In the genomic region with DNA sequence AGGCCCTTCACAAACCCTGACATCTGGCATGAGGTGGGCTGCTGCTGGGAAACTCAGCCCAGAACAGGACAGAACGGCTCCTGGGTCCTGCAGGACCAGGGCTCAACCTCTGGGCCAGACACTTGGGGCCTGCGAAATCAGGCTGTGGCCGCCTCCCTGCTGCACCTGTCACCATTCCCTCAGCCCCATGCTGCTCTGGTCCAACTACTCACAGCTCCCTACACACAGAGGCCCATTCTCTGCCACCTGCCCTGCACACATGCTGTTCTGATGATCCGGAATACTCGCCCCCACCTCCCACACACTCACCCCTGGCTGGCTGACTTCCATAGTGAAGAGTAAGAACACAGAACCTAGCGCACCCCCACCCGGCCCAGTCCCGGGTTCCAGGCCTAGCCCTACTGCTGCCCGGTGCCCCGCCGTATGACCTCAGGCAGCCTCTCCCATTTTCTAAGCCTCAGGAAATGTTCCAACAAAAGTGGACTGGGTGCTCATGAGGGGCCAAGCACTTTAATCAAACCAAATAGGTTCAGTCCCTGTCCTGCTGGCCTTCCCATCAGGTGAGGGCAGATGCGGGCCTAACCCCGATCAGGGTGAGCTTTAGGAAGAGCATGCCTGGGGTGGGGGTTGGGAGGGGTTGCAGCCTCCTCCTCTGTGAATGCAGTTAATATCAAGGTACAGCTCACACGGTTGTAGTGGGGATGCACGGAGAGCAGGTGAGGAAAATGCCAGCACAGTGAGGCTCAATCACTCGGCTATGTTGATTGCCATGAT, we compare ENCODE assay signal across 13 cellular contexts. TPM values are rescaled to one million over a fixed set of nuclear protein-coding genes. Genes with fewer than 3 reads are reported as not detected.
DNase-seq lines count a peak whose midpoint lies in the region; ATAC-seq, FAIRE-seq and TF ChIP-seq lines count a peak whose summit lies in the region.
"Had no signal": no experiment of that assay in that cellular context is flagged by ENCODE, and none has a peak within 500 bp of the region (broad histone marks: within the 10 kb centered on the region; RNA-seq: fewer than 3 reads in every experiment).

No MANE protein-coding gene starts in this region.

- H3K36me3 Mint-ChIP-seq in CD4-positive, alpha-beta memory T cell, result peaks cover 9 to 23% of the 10 kb centered on the region in 2 donors

- H3K36me3 ChIP-seq in CD4-positive, alpha-beta memory T cell (ENCODE audit: insufficient read depth, low read length), result peaks cover 10% of the 10 kb centered on the region
- H3K36me3 ChIP-seq in endothelial cell of umbilical vein (ENCODE audit: control insufficient read depth in 2 of 2, extremely low read depth in 1 of 2, insufficient read depth in 2 of 2, low read length in 2 of 2), result peaks cover 0 to 6% of the 10 kb centered on the region in 2 experiments
- peaks cover 0 to 13% (median 0%) of the 10 kb centered on the region in 4 donors for H3K36me3 ChIP-seq in sigmoid colon

- no peaks in the 10 kb centered on the region for H3K9me1 ChIP-seq in endothelial cell of umbilical vein (replicated peaks; ENCODE audit: control insufficient read depth, extremely low read depth, insufficient read depth, low read length)

- no peak overlapping the region for H2AFZ ChIP-seq in endothelial cell of umbilical vein (ENCODE audit: low read depth, low read length)

- H3K4me1 ChIP-seq in CD4-positive, alpha-beta memory T cell (ENCODE audit: insufficient read depth, low read length), result peaks cover 83% of the 10 kb centered on the region
- H3K4me1 ChIP-seq in endothelial cell of umbilical vein (ENCODE audit: control insufficient read depth, extremely low read depth, insufficient read depth, low read length) (peaks cover 71% of the 10 kb centered on the region), sigmoid colon (peaks cover 0 to 91% (median 68%) of the 10 kb centered on the region in 4 donors)

- peak overlapping the region; percentile 66 to 98 (median 85) for H3K27ac Mint-ChIP-seq in CD4-positive, alpha-beta memory T cell

- no peaks in the 10 kb centered on the region for H3K9me3 ChIP-seq in CD4-positive, alpha-beta memory T cell (ENCODE audit: control insufficient read depth in 1 of 2, low read length in 2 of 2)
- H3K9me3 ChIP-seq in endothelial cell of umbilical vein (replicated peaks; ENCODE audit: control insufficient read depth, insufficient read depth, low read length), result no peaks in the 10 kb centered on the region
- no peaks in the 10 kb centered on the region for H3K9me3 ChIP-seq in sigmoid colon
- H3K9me3 ChIP-seq: testis had no signal

- no peak overlapping the region for H3K9ac ChIP-seq in endothelial cell of umbilical vein (replicated peaks; ENCODE audit: extremely low read depth, insufficient read depth, low read length)

- H3K9me3 Mint-ChIP-seq in CD4-positive, alpha-beta memory T cell, result no peaks in the 10 kb centered on the region

- H3K79me2 ChIP-seq in endothelial cell of umbilical vein (ENCODE audit: control insufficient read depth, insufficient read depth, low read length), result peaks cover 75% of the 10 kb centered on the region

- TF ChIP-seq CTCF in RWPE1 (conservative IDR thresholded peaks at IDR 0.05; ENCODE audit: low read depth) (no peak), endothelial cell of umbilical vein (IDR thresholded peaks at IDR 0.05; ENCODE audit: extremely low read depth in 1 of 2, insufficient read depth in 1 of 2, low read depth in 1 of 2, low read length in 2 of 2) (no peak), sigmoid colon (IDR thresholded peaks at IDR 0.05) (no peak)

- CTCF ChIA-PET in CD4-positive, alpha-beta memory T cell (lab: Charles Lee; ENCODE audit: partially characterized antibody), result interaction anchor here (1.7 to 5.6 kb wide), 3 partner anchors 20 to 29 kb away, joined by 6 to 70 read pairs (median 33); no protein-coding TSS in a partner anchor
- CTCF ChIA-PET in RWPE1 (lab: Yijun Ruan, JAX), result interaction anchor here (0.6 to 8.6 kb wide), 7 partner anchors 20 to 133 kb away, joined by 3 to 126 read pairs (median 4); no protein-coding TSS in a partner anchor
- CTCF ChIA-PET in endothelial cell of umbilical vein (lab: Charles Lee), result interaction anchor here (2.6 to 4.7 kb wide), 4 partner anchors 16 to 30 kb away, joined by 8 to 41 read pairs (median 20); no protein-coding TSS in a partner anchor

- TF ChIP-seq POLR2A in endothelial cell of umbilical vein (IDR thresholded peaks at IDR 0.05; ENCODE audit: low read depth, low read length) (no peak), sigmoid colon (IDR thresholded peaks at IDR 0.05) (no peak)

- H3K27ac ChIP-seq in CD4-positive, alpha-beta memory T cell (ENCODE audit: low read depth, low read length), result peak overlapping the region; percentile 78
- H3K27ac ChIP-seq in RWPE1 (peak overlapping the region; percentile 98), endothelial cell of umbilical vein (ENCODE audit: insufficient read depth, low read depth, low read length) (peak overlapping the region; percentile 96), sigmoid colon (peak overlapping the region in 3 of 4 donors; percentile 88 to 95 (median 93))
- H3K27ac ChIP-seq: SK-N-MC, testis had no signal

- no peak for FAIRE-seq in endothelial cell of umbilical vein (lab: Jason Lieb, UNC)

- H4K20me1 ChIP-seq in endothelial cell of umbilical vein (replicated peaks; ENCODE audit: control insufficient read depth, extremely low read depth, insufficient read depth, low read length), result no peaks in the 10 kb centered on the region

- POLR2A ChIA-PET in CD4-positive, alpha-beta memory T cell (lab: Charles Lee; ENCODE audit: partially characterized antibody), result interaction anchor here (2.2 to 3.8 kb wide), 2 partner anchors 34 to 37 kb away, joined by 9 to 17 read pairs; a partner anchor contains a TSS
- POLR2A ChIA-PET in RWPE1 (lab: Yijun Ruan, JAX; ENCODE audit: low non-redundant PET) (interaction anchor here (0.5 kb wide), 1 partner anchor 580 kb away, joined by 5 read pairs; no protein-coding TSS in a partner anchor), endothelial cell of umbilical vein (lab: Charles Lee) (no interaction called here)

- H3K4me3 ChIP-seq in CD4-positive, alpha-beta memory T cell (ENCODE audit: low read length in 2 of 2), result no peak overlapping the region
- H3K4me3 ChIP-seq in endothelial cell of umbilical vein (replicated peaks in 1 of 3; ENCODE audit: insufficient read depth in 1 of 3, low read depth in 1 of 3, low read length in 3 of 3) (no peak overlapping the region), sigmoid colon (no peak overlapping the region)
- H3K4me3 ChIP-seq: SK-N-MC, testis had no signal

- no peak for DNase-seq in CD4-positive, alpha-beta memory T cell
- DNase-seq in RWPE1 (ENCODE audit: low spot score) (no peak), endothelial cell of umbilical vein (ENCODE audit: low read depth, low spot score) (no peak), sigmoid colon (no peak), NCI-H1092 treated with DMSO at 0.1 percent for 48 hours (lab: John Stamatoyannopoulos, UW) (no peak), cerebellum (ENCODE audit: low spot score) (no peak)
- DNase-seq: GOT3; NCI-H524; stimulated activated CD4-positive, alpha-beta T cell treated with anti-CD3 and anti-CD28 coated beads, Interleukin-1b, Interleukin-23, amount 100 ng/mL, for 48 hours; testis had no signal

- TF ChIP-seq EP300 in sigmoid colon (IDR thresholded peaks at IDR 0.05), result no peak

- intact Hi-C loops in CD4-positive, alpha-beta memory T cell (cut with micrococcal nuclease), result no loop called here
- intact Hi-C loops in endothelial cell of umbilical vein (cut with micrococcal nuclease) (loop anchor here (5.0 kb wide), 3 partner anchors 37 to 1422 kb away; a partner anchor contains a TSS), sigmoid colon (cut with DNase I) (loop anchor here (2.0 kb wide), 1 partner anchor 17 kb away; no protein-coding TSS in a partner anchor)

- dilution Hi-C loops in endothelial cell of umbilical vein (cut with MboI; ENCODE audit: extremely low pct_ligation_motif_present, low sequenced_read_pairs), result no loop called here

- WGBS in sigmoid colon, 2 donors, result 42 to 79% methylated on average over 16 of the region's 16 CpGs

- ATAC-seq in GM18502 (IDR thresholded peaks at IDR 0.05; ENCODE audit: poor library complexity, unreplicated experiment), result no peak
- ATAC-seq in HG03354 (IDR thresholded peaks at IDR 0.05; ENCODE audit: poor library complexity, severe bottlenecking, unreplicated experiment), result no peak

- no peaks in the 10 kb centered on the region for H3K27me3 Mint-ChIP-seq in CD4-positive, alpha-beta memory T cell

- H3K27me3 ChIP-seq in CD4-positive, alpha-beta memory T cell (ENCODE audit: insufficient read depth, low read length), result no peaks in the 10 kb centered on the region
- H3K27me3 ChIP-seq in endothelial cell of umbilical vein (ENCODE audit: control insufficient read depth in 2 of 2, insufficient read depth in 2 of 2, low read length in 2 of 2) (no peaks in the 10 kb centered on the region), sigmoid colon (no peaks in the 10 kb centered on the region)
- H3K27me3 ChIP-seq: testis had no signal

- no peak overlapping the region for H3K4me2 ChIP-seq in endothelial cell of umbilical vein (ENCODE audit: insufficient read depth, low read length)

- BruUV-seq in endothelial cell of umbilical vein (replicated peaks; lab: Mats Ljungman, UMichigan), result no TSS peak

- H3K4me3 Mint-ChIP-seq in CD4-positive, alpha-beta memory T cell, result peak overlapping the region in 3 of 8 donors; percentile 22 to 52 (median 24)

- peaks cover 56 to 83% (median 71%) of the 10 kb centered on the region in 4 donors for H3K4me1 Mint-ChIP-seq in CD4-positive, alpha-beta memory T cell

RNA-seq across cellular contexts. Expression of a gene that starts 3.9 kb away (rescaled TPM):
- 10 to 100 TPM; 16.8 TPM for total RNA-seq in CD4-positive, alpha-beta memory T cell
- polyA plus RNA-seq in CD4-positive, alpha-beta memory T cell, result 10 to 100 TPM; 14.7 to 25.1 TPM
- total RNA-seq in endothelial cell of umbilical vein (62.7 and 71.9 TPM in 2 replicates), sigmoid colon (10 to 100 TPM; 19.1 to 27.4 (median 22.6) TPM), cerebellum (8.6 TPM)
- polyA plus RNA-seq in endothelial cell of umbilical vein (131 and 182 TPM in 2 replicates), sigmoid colon (10 to 100 TPM; 13.8 to 24.2 (median 14.3) TPM)
- 77.9 and 89.4 TPM in 2 replicates for polyA plus RNA-seq in endothelial cell of umbilical vein (2011; cell fraction: cytosol; rRNA removed)
- polyA plus RNA-seq in endothelial cell of umbilical vein (2011; cell fraction: nucleus; rRNA removed), result 40.6 and 46.8 TPM in 2 replicates
- polyA plus RNA-seq in endothelial cell of umbilical vein (2012), result 72.8 and 86.0 TPM in 2 replicates
- 125 and 128 TPM in 2 replicates for polyA minus RNA-seq in endothelial cell of umbilical vein
- 47.9 TPM for polyA minus RNA-seq in endothelial cell of umbilical vein (2011; cell fraction: cytosol; rRNA and poly(A)+ RNA removed)
- polyA minus RNA-seq in endothelial cell of umbilical vein (2011; cell fraction: nucleus; rRNA and poly(A)+ RNA removed), result 16.3 and 20.4 TPM in 2 replicates

RNA-seq across cellular contexts. Expression of a gene that starts 36.7 kb away (rescaled TPM):
- 100 to 1,000 TPM; 131 to 133 TPM for total RNA-seq in CD4-positive, alpha-beta memory T cell
- 100 to 1,000 TPM; 151 to 176 TPM for polyA plus RNA-seq in CD4-positive, alpha-beta memory T cell
- total RNA-seq in endothelial cell of umbilical vein, result 147 and 156 TPM in 2 replicates
- 111 and 145 TPM in 2 replicates for polyA plus RNA-seq in endothelial cell of umbilical vein
- 127 and 148 TPM in 2 replicates for polyA plus RNA-seq in endothelial cell of umbilical vein (2011; cell fraction: cytosol; rRNA removed)
- polyA plus RNA-seq in endothelial cell of umbilical vein (2011; cell fraction: nucleus; rRNA removed), result 132 and 179 TPM in 2 replicates
- polyA plus RNA-seq in endothelial cell of umbilical vein (2012), result 159 and 193 TPM in 2 replicates
- polyA minus RNA-seq in endothelial cell of umbilical vein, result 135 and 140 TPM in 2 replicates
- 15.1 TPM for polyA minus RNA-seq in endothelial cell of umbilical vein (2011; cell fraction: cytosol; rRNA and poly(A)+ RNA removed)
- polyA minus RNA-seq in endothelial cell of umbilical vein (2011; cell fraction: nucleus; rRNA and poly(A)+ RNA removed), result 136 and 191 TPM in 2 replicates
- total RNA-seq in sigmoid colon, result 100 to 1,000 TPM in 1 of 4 donors, 10 to 100 TPM in 3; 55.0 to 117 (median 65.6) TPM
- 10 to 100 TPM; 80.4 to 94.1 (median 91.3) TPM for polyA plus RNA-seq in sigmoid colon
- 69.1 TPM for total RNA-seq in cerebellum

RNA-seq across cellular contexts. Expression of a gene that starts 41.0 kb away (rescaled TPM):
- total RNA-seq in CD4-positive, alpha-beta memory T cell, result 10 to 100 TPM; 32.7 to 34.3 TPM
- polyA plus RNA-seq in CD4-positive, alpha-beta memory T cell, result 10 to 100 TPM; 12.8 to 23.5 TPM
- total RNA-seq in endothelial cell of umbilical vein (8.9 and 11.4 TPM in 2 replicates), sigmoid colon (100 to 1,000 TPM in 2 of 4 donors, 10 to 100 TPM in 2; 53.2 to 173 (median 93.6) TPM), cerebellum (1.7 TPM)
- polyA plus RNA-seq in endothelial cell of umbilical vein (3.7 and 4.6 TPM in 2 replicates), sigmoid colon (10 to 100 TPM in 2 of 3 donors, 1 to 10 TPM in 1; 6.9 to 17.4 (median 12.2) TPM)
- 1.7 and 2.7 TPM in 2 replicates for polyA plus RNA-seq in endothelial cell of umbilical vein (2011; cell fraction: cytosol; rRNA removed)
- 1.9 and 2.2 TPM in 2 replicates for polyA plus RNA-seq in endothelial cell of umbilical vein (2011; cell fraction: nucleus; rRNA removed)
- 3.7 and 6.3 TPM in 2 replicates for polyA plus RNA-seq in endothelial cell of umbilical vein (2012)
- polyA minus RNA-seq in endothelial cell of umbilical vein, result 1.6 TPM in 2 replicates
- polyA minus RNA-seq in endothelial cell of umbilical vein (2011; cell fraction: cytosol; rRNA and poly(A)+ RNA removed), result 88.3 TPM
- polyA minus RNA-seq in endothelial cell of umbilical vein (2011; cell fraction: nucleus; rRNA and poly(A)+ RNA removed), result 1.2 and 6.4 TPM in 2 replicates
